In the genomic region with DNA sequence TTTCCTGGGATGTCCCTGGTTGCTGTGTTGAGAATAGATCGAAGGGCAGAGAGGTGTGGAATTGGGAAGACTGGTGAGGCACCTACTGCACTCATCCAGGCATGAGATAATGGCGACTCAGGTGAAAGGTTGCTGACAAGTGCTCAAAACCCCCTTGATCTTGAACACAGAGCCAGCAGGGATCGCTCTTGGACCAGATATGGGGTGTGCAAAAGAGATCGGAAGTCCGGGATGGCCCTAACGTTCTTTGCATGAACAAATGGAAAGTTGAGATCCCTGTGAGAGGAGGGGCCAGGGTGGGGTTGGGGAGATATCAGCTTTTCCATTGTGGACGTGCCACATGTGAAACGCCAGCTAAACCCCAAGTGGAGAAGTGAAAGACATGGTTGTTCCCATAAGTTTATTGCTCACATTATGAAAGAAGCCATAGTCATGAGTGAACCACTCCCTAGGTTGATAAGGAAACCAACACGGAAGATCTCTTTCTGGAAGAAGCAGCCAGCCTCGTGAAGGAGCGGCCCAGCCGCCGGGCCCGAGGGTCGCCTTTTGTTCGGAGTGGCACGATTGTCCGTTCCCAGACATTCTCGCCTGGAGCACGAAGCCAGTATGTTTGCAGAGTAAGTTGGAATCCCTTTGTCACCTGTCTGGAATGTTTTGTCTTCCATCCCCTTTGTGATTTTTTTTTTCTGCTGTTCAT, we compare ENCODE assay signal across 15 cellular contexts.
"Had no signal": no experiment of that assay in that cellular context is flagged by ENCODE, and none has a peak within 500 bp of the region (broad histone marks: within the 10 kb centered on the region; RNA-seq: fewer than 3 reads in every experiment).

No MANE protein-coding gene starts in this region.

- H3K27ac ChIP-seq: epithelial cell of prostate, esophagus muscularis mucosa, skin epidermis, uterus had no signal

- H3K4me1 ChIP-seq: esophagus muscularis mucosa, gastrocnemius medialis, uterus had no signal

- H3K36me3 ChIP-seq: uterus had no signal

- H3K9me3 ChIP-seq: esophagus muscularis mucosa, gastrocnemius medialis, uterus had no signal

- DNase-seq: effector memory CD8-positive, alpha-beta T cell; gastrocnemius medialis; glutamatergic neuron; islet precursor cell; left ventricle myocardium superior; mesenchymal stem cell; midbrain; naive B cell; stimulated activated CD4-positive, alpha-beta T cell treated with anti-CD3 and anti-CD28 coated beads, Interleukin-12 subunit alpha, Interleukin-12 subunit beta, amount 100 ng/mL, for 4 hours; stimulated activated naive CD4-positive, alpha-beta T cell treated with Interleukin-2 at 50 U/mL for 16 hours; uterus had no signal

- H3K4me3 ChIP-seq: esophagus muscularis mucosa, gastrocnemius medialis, lung, skin epidermis, uterus had no signal

- H3K27me3 ChIP-seq: esophagus muscularis mucosa, gastrocnemius medialis, uterus had no signal
